16 cellular contexts compared by ENCODE assay signal in the genomic region with DNA sequence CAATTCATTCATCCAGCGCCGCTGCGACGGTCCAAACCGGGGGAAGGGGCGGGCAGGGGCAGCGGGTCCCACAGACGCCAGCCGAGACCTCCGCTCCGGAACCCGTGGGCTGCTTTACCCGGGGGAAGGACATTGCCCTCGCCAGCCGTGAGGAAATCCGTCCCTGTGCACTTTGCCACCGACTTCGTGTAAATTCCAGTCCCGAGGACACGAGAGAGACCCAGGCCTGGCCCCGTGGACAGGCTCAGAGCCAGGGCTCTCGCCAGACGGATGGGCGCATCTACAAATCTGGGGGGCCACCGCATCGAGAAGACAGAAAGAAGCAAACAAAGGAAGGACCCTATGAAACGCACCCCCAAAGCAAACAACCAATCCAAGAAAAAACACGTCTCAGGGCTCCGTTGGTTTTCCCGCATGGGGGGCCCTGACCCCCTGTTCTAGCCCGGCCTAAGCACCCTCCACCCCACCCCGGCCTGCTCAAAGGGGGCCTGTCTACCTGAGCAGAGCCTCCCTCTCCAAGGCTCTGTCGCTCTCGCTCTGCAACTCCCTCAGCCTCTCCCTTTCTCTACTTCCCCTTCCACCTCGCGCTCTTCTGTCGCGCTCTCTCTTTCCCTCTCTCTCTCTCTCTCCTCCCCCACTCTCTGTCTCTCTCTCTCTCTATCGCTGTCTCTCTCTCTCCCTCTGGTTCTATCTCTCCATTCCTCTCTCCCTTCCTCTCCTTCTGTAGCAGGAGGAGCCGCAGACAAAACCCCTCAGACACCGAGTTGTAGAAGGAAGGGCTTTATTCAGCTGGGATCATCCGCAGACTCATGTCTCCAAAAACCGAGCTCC. TPM values are rescaled to one million over a fixed set of nuclear protein-coding genes. Genes with fewer than 3 reads are reported as not detected.
DNase-seq lines count a peak whose midpoint lies in the region; ATAC-seq, FAIRE-seq and TF ChIP-seq lines count a peak whose summit lies in the region.
"Had no signal": no experiment of that assay in that cellular context is flagged by ENCODE, and none has a peak within 500 bp of the region (broad histone marks: within the 10 kb centered on the region; RNA-seq: fewer than 3 reads in every experiment).

No MANE protein-coding gene starts in this region.

- H3K4me3 ChIP-seq in kidney epithelial cell (ENCODE audit: low read depth, low read length) (peak overlapping the region; percentile 32), left ventricle myocardium inferior (no peak overlapping the region)
- H3K4me3 ChIP-seq: BLaER1, body of pancreas had no signal

- H3K27ac ChIP-seq in left ventricle myocardium inferior (replicated peaks) = no peak overlapping the region
- H3K27ac ChIP-seq: BLaER1, body of pancreas had no signal

- H3K36me3 ChIP-seq in kidney epithelial cell (ENCODE audit: control insufficient read depth, insufficient read depth, low read length) = no peaks in the 10 kb centered on the region
- H3K36me3 ChIP-seq in left ventricle myocardium inferior = no peaks in the 10 kb centered on the region
- H3K36me3 ChIP-seq: BLaER1 had no signal

- H3K27me3 ChIP-seq in kidney epithelial cell (ENCODE audit: control insufficient read depth, insufficient read depth, low read length) = peaks cover 61% of the 10 kb centered on the region
- peaks cover 97% of the 10 kb centered on the region for H3K27me3 ChIP-seq in left ventricle myocardium inferior (ENCODE audit: low read depth)
- H3K27me3 ChIP-seq: BLaER1 had no signal

- H3K4me1 ChIP-seq in left ventricle myocardium inferior = peaks cover 36% of the 10 kb centered on the region
- H3K4me1 ChIP-seq: BLaER1 had no signal

- no peak for ATAC-seq in activated T-helper 17 cell treated with anti-CD3 and anti-CD28 coated beads, Interleukin-2, amount 50 U/mL, for 72 hours (replicated peaks)
- no peak for ATAC-seq in HG03378 (IDR thresholded peaks at IDR 0.05; ENCODE audit: unreplicated experiment)
- ATAC-seq: body of pancreas had no signal

- no peak for TF ChIP-seq CTCF in kidney epithelial cell (IDR thresholded peaks at IDR 0.05; ENCODE audit: insufficient read depth, low read length, poor library complexity, severe bottlenecking)
- no peak for TF ChIP-seq CTCF in left ventricle myocardium inferior (IDR thresholded peaks at IDR 0.05; ENCODE audit: borderline replicate concordance)

- H3K27me3 Mint-ChIP-seq in activated T-helper 17 cell treated with anti-CD3 and anti-CD28 coated beads, Interleukin-2, amount 50 U/mL, for 72 hours = peaks cover 63% of the 10 kb centered on the region

- peaks cover 33% of the 10 kb centered on the region for H3K4me1 Mint-ChIP-seq in activated T-helper 17 cell treated with anti-CD3 and anti-CD28 coated beads, Interleukin-2, amount 50 U/mL, for 72 hours

- TF ChIP-seq POLR2A in GM12891 (IDR thresholded peaks at IDR 0.05; ENCODE audit: low read depth, low read length) = no peak

- peaks cover 8% of the 10 kb centered on the region for H3K9me3 ChIP-seq in left ventricle myocardium inferior (replicated peaks)
- H3K9me3 ChIP-seq: body of pancreas had no signal

- no peaks in the 10 kb centered on the region for H3K9me3 Mint-ChIP-seq in activated T-helper 17 cell treated with anti-CD3 and anti-CD28 coated beads, Interleukin-2, amount 50 U/mL, for 72 hours

- DNase-seq in 8988T = peak; percentile 26
- DNase-seq in Daoy (ENCODE audit: low read depth) = peak; percentile 4
- DNase-seq in kidney epithelial cell (ENCODE audit: low read depth) = no peak
- no peak for DNase-seq in effector CD8-positive, alpha-beta T cell (lab: John Stamatoyannopoulos, UW)
- no peak for DNase-seq in left ventricle myocardium inferior
- DNase-seq in GM12891 (ENCODE audit: insufficient read length, low spot score) = no peak
- DNase-seq: body of pancreas, GF-D8, IMR-90, NCI-H1417 had no signal

- intact Hi-C loops in left ventricle myocardium inferior (cut with micrococcal nuclease) = no loop called here

- peaks cover 22% of the 10 kb centered on the region for H3K36me3 Mint-ChIP-seq in activated T-helper 17 cell treated with anti-CD3 and anti-CD28 coated beads, Interleukin-2, amount 50 U/mL, for 72 hours (ENCODE audit: low read depth)

- peak overlapping the region; percentile 39 for H3K4me3 Mint-ChIP-seq in activated T-helper 17 cell treated with anti-CD3 and anti-CD28 coated beads, Interleukin-2, amount 50 U/mL, for 72 hours

- no peak overlapping the region for H3K27ac Mint-ChIP-seq in activated T-helper 17 cell treated with anti-CD3 and anti-CD28 coated beads, Interleukin-2, amount 50 U/mL, for 72 hours

- FAIRE-seq in GM12891 (lab: Jason Lieb, UNC) = no peak
- FAIRE-seq: endometrium, TTC549 had no signal

TF ChIP-seq in GM12891, 5 proteins besides CTCF, POLR2A, EP300 and RAD21:
- no peak for TF ChIP-seq PAX5 (IDR thresholded peaks at IDR 0.05; ENCODE audit: insufficient read depth, low read length, severe bottlenecking)
- TF ChIP-seq SPI1 (IDR thresholded peaks at IDR 0.05; ENCODE audit: low read depth, low read length) = no peak
- TF ChIP-seq POLR2AphosphoS5 (IDR thresholded peaks at IDR 0.05; ENCODE audit: low read depth, low read length) = no peak
- no peak for TF ChIP-seq POU2F2 (IDR thresholded peaks at IDR 0.05; ENCODE audit: low read depth, low read length)
- TF ChIP-seq TAF1 (IDR thresholded peaks at IDR 0.05; ENCODE audit: low read depth, low read length) = no peak

RNA-seq across cellular contexts. Expression of a gene that starts 11.3 kb away (rescaled TPM):
- 0.11 TPM in 1 of 2 replicates, not detected in the other for total RNA-seq in Daoy (2014; rRNA removed; shearing (Covaris generic))
- total RNA-seq in activated T-helper 17 cell treated with anti-CD3 and anti-CD28 coated beads, Interleukin-2, amount 50 U/mL, for 72 hours = under 1 TPM in 1 of 2 donors, not detected in 1; 0.69 TPM
- total RNA-seq in kidney epithelial cell (not detected in 2 replicates), left ventricle myocardium inferior (not detected)
- not detected for polyA plus RNA-seq in GM12891 (2012; ENCODE audit: low read depth, missing spikeins)
- total RNA-seq: body of pancreas, IMR-90, lung microvascular endothelial cell had no signal
- polyA plus RNA-seq: IMR-90 had no signal

RNA-seq across cellular contexts. Expression of a gene that starts 48.5 kb away (rescaled TPM):
- total RNA-seq in Daoy (2014; rRNA removed; shearing (Covaris generic)) = not detected in 2 replicates
- total RNA-seq in activated T-helper 17 cell treated with anti-CD3 and anti-CD28 coated beads, Interleukin-2, amount 50 U/mL, for 72 hours = not detected
- not detected in 2 replicates for total RNA-seq in kidney epithelial cell
- total RNA-seq in left ventricle myocardium inferior = not detected
- polyA plus RNA-seq in GM12891 (2012; ENCODE audit: low read depth, missing spikeins) = not detected
- total RNA-seq: body of pancreas, IMR-90, lung microvascular endothelial cell had no signal
- polyA plus RNA-seq: IMR-90 had no signal

Comparison
In these comparisons a context has a peak if more than half of its experiments do, and no peak if none do; other contexts are left out.
1. DNase-seq: peak in 8988T (single experiment) and Daoy (single experiment); none in kidney epithelial cell (single experiment), effector CD8-positive, alpha-beta T cell (single experiment), left ventricle myocardium inferior (single experiment) and GM12891 (single experiment).